Comparison of ENCODE assay signal across 8 cellular contexts in genomic region chr10:12196531-12197211, GRCh38. TPM values are rescaled to one million over a fixed set of nuclear protein-coding genes. Genes with fewer than 3 reads are reported as not detected.
A peak's percentile ranks its signal among the peaks of the same experiment; 100 is the strongest.
DNase-seq lines count a peak whose midpoint lies in the region; ATAC-seq and TF ChIP-seq lines count a peak whose summit lies in the region.

No MANE protein-coding gene starts in this region.

- H3K4me3 ChIP-seq in OCI-LY7 (ENCODE audit: low read depth, low read length, poor library complexity, severe bottlenecking) (peak overlapping the region; percentile 97), psoas muscle (peak overlapping the region; percentile 98)

- H3K4me1 ChIP-seq in OCI-LY7 (ENCODE audit: insufficient read depth, low read length, poor library complexity, severe bottlenecking) (peaks cover 34% of the 10 kb centered on the region), psoas muscle (peaks cover 20% of the 10 kb centered on the region)

- H3K4me2 ChIP-seq in OCI-LY7 (ENCODE audit: low read length) = peak overlapping the region; percentile 96

- peak overlapping the region; percentile 80 for H2AFZ ChIP-seq in OCI-LY7 (ENCODE audit: low read length)

- H3K9me3 ChIP-seq in OCI-LY7 (ENCODE audit: low read length) (no peaks in the 10 kb centered on the region), psoas muscle (no peaks in the 10 kb centered on the region)

- ATAC-seq in GM18517 (IDR thresholded peaks at IDR 0.05; ENCODE audit: unreplicated experiment) = peak; percentile 16
- no peak for ATAC-seq in psoas muscle
- no peak for ATAC-seq in HG03095 (IDR thresholded peaks at IDR 0.05; ENCODE audit: unreplicated experiment)
- no peak for ATAC-seq in HG03342 (IDR thresholded peaks at IDR 0.05; ENCODE audit: unreplicated experiment)
- no peak for ATAC-seq in left lobe of liver

- intact Hi-C loops in OCI-LY7 (cut with micrococcal nuclease; ENCODE audit: unreplicated experiment) (loop anchor here (5.0 to 10.0 kb wide), 5 partner anchors 122 to 1148 kb away; partner anchors contain the start of genes SEPHS1 and UPF2), psoas muscle (cut with DNase I) (loop anchor here in 1 of 2 donors (5.0 kb wide), 1 partner anchor 901 kb away; no protein-coding TSS in a partner anchor)

- POLR2A ChIA-PET in OCI-LY7 (lab: Charles Lee) = interaction anchor here (1.1 to 2.0 kb wide), 3 partner anchors 18 to 144 kb away, joined by 4 to 10 read pairs (median 4); no protein-coding TSS in a partner anchor

- CTCF ChIA-PET in OCI-LY7 (lab: Charles Lee; ENCODE audit: unreplicated experiment) = no interaction called here

- H3K9me2 ChIP-seq in OCI-LY7 (ENCODE audit: insufficient read depth, low read length) = no peaks in the 10 kb centered on the region

- H3K27ac ChIP-seq in OCI-LY7 (ENCODE audit: low read depth, low read length, poor library complexity, severe bottlenecking) (peak overlapping the region; percentile 88), epithelial cell of prostate (peak overlapping the region; percentile 87), psoas muscle (peak overlapping the region; percentile 97)

- WGBS in psoas muscle, 3 donors = 9 to 11% (median 10%) methylated on average over 15 of the region's 15 CpGs

- peaks cover 92% of the 10 kb centered on the region for H3K79me2 ChIP-seq in OCI-LY7 (ENCODE audit: insufficient read depth, low read depth, low read length)

- H3K36me3 ChIP-seq in OCI-LY7 (ENCODE audit: insufficient read depth, low read length) (peaks cover 54% of the 10 kb centered on the region), psoas muscle (ENCODE audit: insufficient read depth in 1 of 2, low read depth in 1 of 2) (peaks cover 3 to 28% of the 10 kb centered on the region in 2 donors)

- DNase-seq in OCI-LY7 (ENCODE audit: low spot score) (no peak), epithelial cell of prostate (ENCODE audit: low read depth, low spot score) (no peak), psoas muscle (no peak), C1 segment of cervical spinal cord (lab: John Stamatoyannopoulos, UW) (no peak), left lobe of liver (ENCODE audit: low spot score) (no peak)

- no peaks in the 10 kb centered on the region for H3K27me3 ChIP-seq in psoas muscle (ENCODE audit: insufficient read depth in 3 of 3, low read length in 2 of 3)

- TF ChIP-seq CTCF in OCI-LY7 (conservative IDR thresholded peaks at IDR 0.05; ENCODE audit: low read length) = no peak
- no peak for TF ChIP-seq CTCF in psoas muscle (IDR thresholded peaks at IDR 0.05)

- H4K20me1 ChIP-seq in OCI-LY7 (ENCODE audit: insufficient read depth, low read length) = peaks cover 22% of the 10 kb centered on the region; the same call in 1 of the 2 replicates

- TSS peak; percentile 75 for BruUV-seq in OCI-LY7 (replicated peaks; lab: Mats Ljungman, UMichigan)

RNA-seq across cellular contexts. Expression of gene CDC123, which starts 0.7 kb away (rescaled TPM):
- total RNA-seq in OCI-LY7 (2014; rRNA removed; shearing (Covaris generic)) = 138 and 168 TPM in 2 replicates
- total RNA-seq in OCI-LY7 (2022) = 128 and 135 TPM in 2 replicates
- total RNA-seq in psoas muscle = 10 to 100 TPM; 29.1 to 46.1 (median 38.6) TPM
- 100 to 1,000 TPM in 1 of 3 donors, 10 to 100 TPM in 2; 33.6 to 103 (median 84.6) TPM for polyA plus RNA-seq in psoas muscle
- 23.9 TPM for total RNA-seq in left lobe of liver

RNA-seq across cellular contexts. Expression of gene NUDT5, which starts 1.0 kb away (rescaled TPM):
- 55.7 and 70.2 TPM in 2 replicates for total RNA-seq in OCI-LY7 (2014; rRNA removed; shearing (Covaris generic))
- total RNA-seq in OCI-LY7 (2022) (92.1 and 105 TPM in 2 replicates), psoas muscle (1 to 10 TPM; 4.8 to 5.2 (median 5.2) TPM), left lobe of liver (57.9 TPM)
- polyA plus RNA-seq in psoas muscle = 10 to 100 TPM in 2 of 3 donors, 1 to 10 TPM in 1; 7.1 to 11.3 (median 11.0) TPM
